In the genomic region with DNA sequence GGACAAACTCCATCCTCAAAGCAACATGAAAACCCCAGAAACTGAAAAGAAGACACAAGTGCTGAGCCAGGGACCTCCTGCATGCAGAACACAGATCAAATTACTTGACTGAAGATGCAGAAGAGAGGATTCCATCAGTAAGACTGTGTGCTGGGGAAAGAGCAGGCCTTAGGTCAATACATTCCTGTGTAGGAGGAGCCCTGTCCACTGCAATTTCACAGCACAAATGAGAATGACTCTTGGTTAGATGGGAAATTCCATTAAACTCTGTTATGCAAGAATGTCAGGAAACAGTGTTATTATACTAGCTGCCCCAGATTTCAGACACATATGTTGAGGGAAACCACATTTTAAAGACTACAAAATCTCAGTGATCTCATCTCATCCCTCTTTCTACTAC, we compare ENCODE assay signal across 12 cellular contexts. TPM values are rescaled to one million over a fixed set of nuclear protein-coding genes. Genes with fewer than 3 reads are reported as not detected.
DNase-seq lines count a peak whose midpoint lies in the region; ATAC-seq and TF ChIP-seq lines count a peak whose summit lies in the region.
"Had no signal": no experiment of that assay in that cellular context is flagged by ENCODE, and none has a peak within 500 bp of the region (broad histone marks: within the 10 kb centered on the region; RNA-seq: fewer than 3 reads in every experiment).

No MANE protein-coding gene starts in this region.

- H3K27me3 ChIP-seq in neural progenitor cell = no peaks in the 10 kb centered on the region

- no peaks in the 10 kb centered on the region for H3K36me3 Mint-ChIP-seq in neural progenitor cell
- H3K36me3 Mint-ChIP-seq: activated naive CD4-positive, alpha-beta T cell treated with anti-CD3 and anti-CD28 coated beads, Interleukin-2, amount 50 U/mL, for 24 hours; memory B cell; T-cell had no signal

- DNase-seq in AG10803 (ENCODE audit: low read depth) (peak; percentile 99), RPMI7951 (ENCODE audit: low read depth) (peak; percentile 95), fibroblast of mammary gland (ENCODE audit: low read depth) (peak; percentile 99), neural progenitor cell (ENCODE audit: low spot score) (peak; percentile 65), NCI-H146 (lab: John Stamatoyannopoulos, UW) (no peak), NCI-H2196 treated with DMSO at 0.1 percent for 48 hours (lab: John Stamatoyannopoulos, UW; ENCODE audit: unreplicated experiment) (no peak)
- DNase-seq: T-cell had no signal

- H3K27me3 Mint-ChIP-seq in neural progenitor cell (ENCODE audit: insufficient read depth, low read depth) = peaks cover 4% of the 10 kb centered on the region
- H3K27me3 Mint-ChIP-seq: activated naive CD4-positive, alpha-beta T cell treated with anti-CD3 and anti-CD28 coated beads, Interleukin-2, amount 50 U/mL, for 24 hours; memory B cell had no signal

- H2AFZ ChIP-seq in neural progenitor cell (replicated peaks) = no peak overlapping the region

- H3K27ac ChIP-seq in neural progenitor cell = no peak overlapping the region

- H3K4me2 ChIP-seq in neural progenitor cell = peak overlapping the region; percentile 42

- H3K4me1 ChIP-seq in neural progenitor cell = peaks cover 42% of the 10 kb centered on the region

- peaks cover 25% of the 10 kb centered on the region for H3K4me1 Mint-ChIP-seq in neural progenitor cell
- H3K4me1 Mint-ChIP-seq: activated naive CD4-positive, alpha-beta T cell treated with anti-CD3 and anti-CD28 coated beads, Interleukin-2, amount 50 U/mL, for 24 hours; memory B cell; T-cell had no signal

- no peaks in the 10 kb centered on the region for H3K36me3 ChIP-seq in neural progenitor cell

- H3K4me3 ChIP-seq in AG10803 (ENCODE audit: low read length) (no peak overlapping the region), fibroblast of mammary gland (ENCODE audit: control insufficient read depth, low read depth, low read length) (no peak overlapping the region), neural progenitor cell (no peak overlapping the region)
- H3K4me3 ChIP-seq: K562 had no signal

- H3K9ac ChIP-seq in neural progenitor cell = no peak overlapping the region

- no peaks in the 10 kb centered on the region for H3K79me2 ChIP-seq in neural progenitor cell (ENCODE audit: low read depth)

- H4K20me1 ChIP-seq in neural progenitor cell (ENCODE audit: low read depth) = no peaks in the 10 kb centered on the region

- peaks cover 9% of the 10 kb centered on the region for H3K9me3 Mint-ChIP-seq in neural progenitor cell

- no peaks in the 10 kb centered on the region for H3K9me3 ChIP-seq in neural progenitor cell (ENCODE audit: low read depth)

- H3K4me3 Mint-ChIP-seq in neural progenitor cell = no peak overlapping the region
- H3K4me3 Mint-ChIP-seq: activated naive CD4-positive, alpha-beta T cell treated with anti-CD3 and anti-CD28 coated beads, Interleukin-2, amount 50 U/mL, for 24 hours; memory B cell; T-cell had no signal

- peak overlapping the region; percentile 4 for H3K27ac Mint-ChIP-seq in neural progenitor cell
- H3K27ac Mint-ChIP-seq: activated naive CD4-positive, alpha-beta T cell treated with anti-CD3 and anti-CD28 coated beads, Interleukin-2, amount 50 U/mL, for 24 hours; memory B cell; T-cell had no signal

- TF ChIP-seq CTCF in AG10803 (conservative IDR thresholded peaks at IDR 0.05; ENCODE audit: low read length) = no peak
- no peak for TF ChIP-seq CTCF in fibroblast of mammary gland (conservative IDR thresholded peaks at IDR 0.05; ENCODE audit: control insufficient read depth, insufficient read depth, low read depth, low read length)
- TF ChIP-seq CTCF in neural progenitor cell (IDR thresholded peaks at IDR 0.05) = no peak

- peaks cover 11% of the 10 kb centered on the region for H3F3A ChIP-seq in neural progenitor cell (ENCODE audit: low read depth)

- no peak for ATAC-seq in GM19328 (IDR thresholded peaks at IDR 0.05; ENCODE audit: unreplicated experiment)
- no peak for ATAC-seq in GM18498 (IDR thresholded peaks at IDR 0.05; ENCODE audit: unreplicated experiment)
- ATAC-seq: K562, T-cell had no signal

RNA-seq across cellular contexts. Expression of a gene that starts 48.2 kb away (rescaled TPM):
- 328 and 354 TPM in 2 replicates for total RNA-seq in RPMI7951 (2014; rRNA removed; shearing (Covaris generic))
- 280 and 327 TPM in 2 replicates for total RNA-seq in neural progenitor cell (ENCODE audit: low replicate concordance)

Comparison
In these comparisons a context has a peak if more than half of its experiments do, and no peak if none do; other contexts are left out.
1. DNase-seq: peak in AG10803 (single experiment), RPMI7951 (single experiment), fibroblast of mammary gland (single experiment) and neural progenitor cell (single experiment); none in NCI-H146 (single experiment) and NCI-H2196 treated with DMSO at 0.1 percent for 48 hours (single experiment).